8 cellular contexts compared by ENCODE assay signal in the genomic region with DNA sequence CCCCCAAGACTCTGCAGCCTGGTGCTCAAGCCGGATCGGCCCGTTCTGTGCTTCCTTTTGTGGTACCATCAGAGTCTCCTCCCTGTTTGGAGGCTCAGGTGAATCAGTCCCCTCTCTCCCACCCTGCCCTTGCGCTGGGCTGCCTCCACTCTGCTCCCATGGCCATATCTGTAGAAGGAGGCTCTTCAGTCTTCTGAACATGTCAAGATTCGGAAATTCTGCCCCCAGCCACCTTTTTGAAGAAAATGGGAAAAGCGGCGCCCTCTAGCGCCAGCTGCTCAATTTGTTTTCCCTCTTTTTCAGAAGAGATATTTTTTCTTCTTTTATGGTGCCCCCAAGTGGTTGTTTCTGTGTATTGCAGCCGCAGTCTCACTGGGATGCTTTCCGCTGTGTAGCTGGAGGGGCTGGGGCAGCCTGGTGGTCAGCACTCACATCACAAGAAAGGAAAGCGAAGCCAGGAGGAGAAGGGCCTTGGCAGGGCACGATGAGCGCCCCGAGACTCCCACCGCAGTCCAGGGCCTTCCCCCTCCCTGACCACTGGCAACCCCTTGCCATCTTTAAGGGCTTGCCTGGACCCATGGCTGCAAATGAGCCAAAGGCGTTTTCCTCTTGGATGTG. TPM values are rescaled to one million over a fixed set of nuclear protein-coding genes. Genes with fewer than 3 reads are reported as not detected.
A peak's percentile ranks its signal among the peaks of the same experiment; 100 is the strongest.
DNase-seq lines count a peak whose midpoint lies in the region; ATAC-seq and TF ChIP-seq lines count a peak whose summit lies in the region.

No MANE protein-coding gene starts in this region.

- TF ChIP-seq CTCF in RWPE1 (conservative IDR thresholded peaks at IDR 0.05; ENCODE audit: low read depth) (peak; percentile 96), foreskin keratinocyte (conservative IDR thresholded peaks at IDR 0.05) (peak; percentile 99), thoracic aorta (IDR thresholded peaks at IDR 0.05) (peak; percentile 77)

- H3K36me3 Mint-ChIP-seq in activated T-helper 17 cell treated with anti-CD3 and anti-CD28 coated beads, Interleukin-2, amount 50 U/mL, for 72 hours (ENCODE audit: low read depth), result no peaks in the 10 kb centered on the region

- no peak overlapping the region for H3K4me3 ChIP-seq in thoracic aorta

- no peaks in the 10 kb centered on the region for H3K9me3 ChIP-seq in thoracic aorta

- H3K4me1 ChIP-seq in foreskin keratinocyte (no peaks in the 10 kb centered on the region), thoracic aorta (ENCODE audit: control insufficient read depth in 1 of 2, low read depth in 2 of 2) (no peaks in the 10 kb centered on the region)

- H3K27ac ChIP-seq in RWPE1, result no peak overlapping the region
- no peak overlapping the region for H3K27ac ChIP-seq in foreskin keratinocyte
- H3K27ac ChIP-seq in thoracic aorta, result no peak overlapping the region

- H3K4me3 Mint-ChIP-seq in activated T-helper 17 cell treated with anti-CD3 and anti-CD28 coated beads, Interleukin-2, amount 50 U/mL, for 72 hours, result peak overlapping the region; percentile 58

- H3K4me1 Mint-ChIP-seq in activated T-helper 17 cell treated with anti-CD3 and anti-CD28 coated beads, Interleukin-2, amount 50 U/mL, for 72 hours, result peaks cover 5% of the 10 kb centered on the region

- peak; percentile 60 for ATAC-seq in activated T-helper 17 cell treated with anti-CD3 and anti-CD28 coated beads, Interleukin-2, amount 50 U/mL, for 72 hours (replicated peaks)
- ATAC-seq in foreskin keratinocyte (peak; percentile 54), thoracic aorta (ENCODE audit: insufficient number of reproducible peaks, low FRiP score, low read depth) (peak; percentile 62)

- H3K27me3 ChIP-seq in foreskin keratinocyte (peaks cover 7% of the 10 kb centered on the region), thoracic aorta (replicated peaks; ENCODE audit: insufficient read depth) (no peaks in the 10 kb centered on the region)

- peak; percentile 54 for DNase-seq in NK-92 treated with Interleukin-12 subunit alpha and Interleukin-12 subunit beta, amount 100 ng/mL, for 24 hours (lab: John Stamatoyannopoulos, UW)
- DNase-seq in NK-92 (lab: John Stamatoyannopoulos, UW; ENCODE audit: unreplicated experiment), result no peak
- peak; percentile 72 for DNase-seq in LoVo (ENCODE audit: low spot score)
- peak; percentile 65 for DNase-seq in RWPE1 (ENCODE audit: low spot score)
- peak in 1 of 2 donors; percentile 30 for DNase-seq in foreskin keratinocyte
- peak; percentile 39 for DNase-seq in occipital lobe (lab: John Stamatoyannopoulos, UW)
- no peak for DNase-seq in thoracic aorta (ENCODE audit: low spot score)

- H3K27me3 Mint-ChIP-seq in activated T-helper 17 cell treated with anti-CD3 and anti-CD28 coated beads, Interleukin-2, amount 50 U/mL, for 72 hours, result peaks cover 24% of the 10 kb centered on the region

- no peak overlapping the region for H3K27ac Mint-ChIP-seq in activated T-helper 17 cell treated with anti-CD3 and anti-CD28 coated beads, Interleukin-2, amount 50 U/mL, for 72 hours

- H3K9me3 Mint-ChIP-seq in activated T-helper 17 cell treated with anti-CD3 and anti-CD28 coated beads, Interleukin-2, amount 50 U/mL, for 72 hours, result no peaks in the 10 kb centered on the region

- no peaks in the 10 kb centered on the region for H3K36me3 ChIP-seq in thoracic aorta

- POLR2A ChIA-PET in RWPE1 (lab: Yijun Ruan, JAX; ENCODE audit: low non-redundant PET), result no interaction called here

- CTCF ChIA-PET in RWPE1 (lab: Yijun Ruan, JAX), result interaction anchor here (0.6 to 1.9 kb wide), 24 partner anchors 9 to 572 kb away, joined by 3 to 64 read pairs (median 4); no protein-coding TSS in a partner anchor

RNA-seq across cellular contexts. Expression of a gene that starts 58.4 kb away (rescaled TPM):
- under 1 TPM in 1 of 2 donors, not detected in 1; 0.11 TPM for total RNA-seq in activated T-helper 17 cell treated with anti-CD3 and anti-CD28 coated beads, Interleukin-2, amount 50 U/mL, for 72 hours
- total RNA-seq in foreskin keratinocyte (not detected in 2 replicates), occipital lobe (77.4 TPM), thoracic aorta (not detected)
- not detected in 2 replicates for polyA plus RNA-seq in foreskin keratinocyte

Comparison
In these comparisons a context has a peak if more than half of its experiments do, and no peak if none do; other contexts are left out.
1. DNase-seq: peak in NK-92 treated with Interleukin-12 subunit alpha and Interleukin-12 subunit beta, amount 100 ng/mL, for 24 hours (single experiment), LoVo (single experiment), RWPE1 (single experiment) and occipital lobe (single experiment); none in NK-92 (single experiment) and thoracic aorta (single experiment).
2. RNA of a gene that starts 58.4 kb away (total RNA-seq): 77.4 TPM in occipital lobe (single experiment); 0.11 TPM in activated T-helper 17 cell treated with anti-CD3 and anti-CD28 coated beads, Interleukin-2, amount 50 U/mL, for 72 hours, not detected in foreskin keratinocyte and not detected in thoracic aorta; every median in the first group is over 10 times any median in the second.
3. Peak in every context shown above with its lines, with median percentiles within 50 percentile points of each other: CTCF ChIP-seq and ATAC-seq.